Comparison of ENCODE assay signal across 1 cellular context in genomic region chr22:19848298-19849224, GRCh38.
TF ChIP-seq lines count a peak whose summit lies in the region.

No MANE protein-coding gene starts in this region.

TF ChIP-seq in HepG2, 621 proteins besides CTCF, POLR2A, EP300 and RAD21 (continued from another document):
- TF ChIP-seq ZNF687 (CRISPR knock-in tag; IDR thresholded peaks at IDR 0.05) (peak; percentile 48), ZNF281 (CRISPR knock-in tag; IDR thresholded peaks at IDR 0.05; ENCODE audit: borderline replicate concordance) (peak; percentile 64; the same call in 1 of the 2 replicates), KDM2A (CRISPR knock-in tag; IDR thresholded peaks at IDR 0.05; ENCODE audit: borderline replicate concordance, low read depth) (0 out of 2 replicates have a peak, but pooled peaks have one; percentile 36), POLR2G (IDR thresholded peaks at IDR 0.05; ENCODE audit: low read depth, low read length) (peak; percentile 51; the same call in 1 of the 2 replicates), RBFOX2 (IDR thresholded peaks at IDR 0.05; ENCODE audit: low read depth, low read length) (peak; percentile 23; the same call in 1 of the 2 replicates), RXRA (CRISPR knock-in tag; IDR thresholded peaks at IDR 0.05) (0 out of 2 replicates have a peak, but pooled peaks have one; percentile 33), ZFP91 (CRISPR knock-in tag; IDR thresholded peaks at IDR 0.05; ENCODE audit: borderline replicate concordance) (peak; percentile 37; the same call in 1 of the 2 replicates), AGO2 (optimal IDR thresholded peaks at IDR 0.05; ENCODE audit: low read depth, low read length) (peak; percentile 52)
